In genomic region chr7:75534727-75535307, GRCh38 we compare ENCODE assay signal across 9 cellular contexts. TPM values are rescaled to one million over a fixed set of nuclear protein-coding genes. Genes with fewer than 3 reads are reported as not detected.
DNase-seq lines count a peak whose midpoint lies in the region; ATAC-seq and TF ChIP-seq lines count a peak whose summit lies in the region.
"Had no signal": no experiment of that assay in that cellular context is flagged by ENCODE, and none has a peak within 500 bp of the region (broad histone marks: within the 10 kb centered on the region; RNA-seq: fewer than 3 reads in every experiment).

No MANE protein-coding gene starts in this region.

- H3K27ac ChIP-seq in thyroid gland: no peak overlapping the region
- H3K27ac ChIP-seq: epithelial cell of prostate had no signal

- no peaks in the 10 kb centered on the region for H3K9me3 ChIP-seq in thyroid gland

- DNase-seq in GF-D8 (lab: John Stamatoyannopoulos, UW): peak; percentile 49
- DNase-seq in OCI-M1 (lab: John Stamatoyannopoulos, UW): peak; percentile 79
- peak; percentile 85 for DNase-seq in iris pigment epithelial cell (ENCODE audit: low read depth)
- DNase-seq in middle frontal gyrus (ENCODE audit: extremely low spot score, low spot score): no peak
- no peak for DNase-seq in thyroid gland
- DNase-seq in hippocampal formation (lab: John Stamatoyannopoulos, UW): no peak

- ATAC-seq in GM21825 (IDR thresholded peaks at IDR 0.05; ENCODE audit: unreplicated experiment): peak; percentile 50
- no peak for ATAC-seq in GM19452 (IDR thresholded peaks at IDR 0.05; ENCODE audit: unreplicated experiment)

- H3K36me3 ChIP-seq in thyroid gland: peaks cover 17 to 24% of the 10 kb centered on the region in 2 donors

- 74 to 82% methylated on average over 8 of the region's 8 CpGs for WGBS in thyroid gland, 2 donors

- no peak for TF ChIP-seq POLR2A in thyroid gland (IDR thresholded peaks at IDR 0.05)

- no peaks in the 10 kb centered on the region for H3K27me3 ChIP-seq in thyroid gland

- intact Hi-C loops in thyroid gland (cut with DNase I): no loop called here

- H3K4me3 ChIP-seq in thyroid gland (replicated peaks in 1 of 3): no peak overlapping the region

- no peak for TF ChIP-seq CTCF in thyroid gland (IDR thresholded peaks at IDR 0.05)

- H3K4me1 ChIP-seq in thyroid gland: no peaks in the 10 kb centered on the region

RNA-seq across cellular contexts. Expression of gene SPDYE5, which starts 42.7 kb away (rescaled TPM):
- total RNA-seq in thyroid gland: under 1 TPM in 1 of 4 donors, not detected in 3; 0.45 TPM

RNA-seq across cellular contexts. Expression of gene POM121C, which starts 48.7 kb away (rescaled TPM):
- 10 to 100 TPM; 13.8 to 33.8 (median 25.8) TPM for total RNA-seq in thyroid gland

Comparison
In these comparisons a context has a peak if more than half of its experiments do, and no peak if none do; other contexts are left out.
1. DNase-seq: peak in GF-D8 (single experiment), OCI-M1 (single experiment) and iris pigment epithelial cell (single experiment); none in middle frontal gyrus (single experiment), thyroid gland (0 of 2) and hippocampal formation (0 of 2).